Comparison of ENCODE assay signal across 8 cellular contexts in the genomic region with DNA sequence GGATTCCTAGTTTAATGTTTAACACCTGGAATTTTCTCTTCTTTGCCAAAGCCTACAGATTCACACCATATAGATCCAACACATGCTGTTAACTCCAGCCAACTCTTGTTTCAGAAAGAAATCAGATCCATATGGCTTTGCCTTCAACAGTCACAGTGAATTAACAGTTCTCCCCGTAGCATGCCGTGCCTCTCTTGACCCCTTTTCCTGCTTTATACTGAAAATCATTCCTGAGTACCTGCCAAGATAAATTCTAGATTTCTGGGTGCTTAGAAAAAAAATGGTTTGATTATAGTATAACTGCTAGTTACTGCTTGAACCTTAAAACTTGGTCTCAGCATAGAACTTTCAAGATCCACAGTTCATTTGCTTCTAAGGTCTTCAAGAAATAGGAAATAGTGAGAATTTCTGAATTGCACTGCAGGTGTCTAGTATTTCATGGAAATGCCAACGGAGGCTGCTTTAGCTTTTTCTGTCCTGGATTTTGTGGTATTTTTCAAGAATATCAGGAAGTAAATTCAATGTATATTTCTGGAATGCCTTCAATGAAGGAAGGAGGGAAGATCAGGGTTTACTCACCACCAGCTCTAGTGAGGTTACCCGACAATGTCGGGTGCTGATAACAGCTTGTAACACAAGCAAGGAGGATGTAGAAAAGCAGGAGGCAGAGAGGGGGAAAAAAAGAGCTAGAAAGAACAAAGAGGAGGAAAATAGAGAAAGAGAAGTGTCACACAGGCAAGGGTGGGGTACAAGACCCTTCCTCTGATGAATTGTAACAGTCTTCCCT. TPM values are rescaled to one million over a fixed set of nuclear protein-coding genes. Genes with fewer than 3 reads are reported as not detected.
A peak's percentile ranks its signal among the peaks of the same experiment; 100 is the strongest.
DNase-seq lines count a peak whose midpoint lies in the region; ATAC-seq and TF ChIP-seq lines count a peak whose summit lies in the region.

No MANE protein-coding gene starts in this region.

- H2AFZ ChIP-seq in hepatocyte, result no peak overlapping the region

- TF ChIP-seq CTCF in HFF-Myc (IDR thresholded peaks at IDR 0.05; ENCODE audit: low read depth, low read length, missing control alignments), result no peak
- no peak for TF ChIP-seq CTCF in hepatocyte (IDR thresholded peaks at IDR 0.05; ENCODE audit: poor library complexity)

- H3K27ac Mint-ChIP-seq in activated naive CD8-positive, alpha-beta T cell, result no peak overlapping the region
- H3K27ac Mint-ChIP-seq in stimulated activated naive B cell treated with anti-CD40 and anti-IgM and Interleukin-4, amounts not matched to agents 10 μg/mL and 1 μg/mL and 100 μg/mL, for 72 hours, result peak overlapping the region; percentile 77

- no peaks in the 10 kb centered on the region for H3K36me3 Mint-ChIP-seq in activated naive CD8-positive, alpha-beta T cell
- H3K36me3 Mint-ChIP-seq in stimulated activated naive B cell treated with anti-CD40 and anti-IgM and Interleukin-4, amounts not matched to agents 10 μg/mL and 1 μg/mL and 100 μg/mL, for 72 hours, result peaks cover 0 to 4% of the 10 kb centered on the region in 2 donors

- H3K36me3 ChIP-seq in hepatocyte (replicated peaks; ENCODE audit: insufficient read depth, low read depth), result no peaks in the 10 kb centered on the region

- H3K4me1 ChIP-seq in hepatocyte (ENCODE audit: insufficient read depth), result peaks cover 19% of the 10 kb centered on the region

- H3K9me3 ChIP-seq in hepatocyte (ENCODE audit: low read depth), result no peaks in the 10 kb centered on the region

- H3K9me3 Mint-ChIP-seq in activated naive CD8-positive, alpha-beta T cell (ENCODE audit: low read depth), result no peaks in the 10 kb centered on the region
- H3K9me3 Mint-ChIP-seq in stimulated activated naive B cell treated with anti-CD40 and anti-IgM and Interleukin-4, amounts not matched to agents 10 μg/mL and 1 μg/mL and 100 μg/mL, for 72 hours, result no peaks in the 10 kb centered on the region

- H3K27me3 ChIP-seq in hepatocyte, result no peaks in the 10 kb centered on the region

- peaks cover 81% of the 10 kb centered on the region for H3K79me2 ChIP-seq in hepatocyte

- H3K27ac ChIP-seq in hepatocyte, result no peak overlapping the region

- DNase-seq in HFF-Myc (ENCODE audit: extremely low read depth, low read depth) (peak; percentile 73), hepatocyte (ENCODE audit: low spot score) (no peak), activated gamma-delta T cell treated with Interleukin-2 at 50 U/mL for 16 hours (no peak)
- no peak for DNase-seq in stimulated activated naive B cell treated with anti-CD40 and anti-IgM and Interleukin-4, amounts not matched to agents 10 μg/mL and 1 μg/mL and 100 μg/mL, for 72 hours
- DNase-seq in central memory CD4-positive, alpha-beta T cell, result no peak
- DNase-seq in activated naive CD4-positive, alpha-beta T cell treated with Interleukin-2 at 50 U/mL for 16 hours, result no peak

- H3K27me3 Mint-ChIP-seq in activated naive CD8-positive, alpha-beta T cell, result peaks cover 10% of the 10 kb centered on the region
- no peaks in the 10 kb centered on the region for H3K27me3 Mint-ChIP-seq in stimulated activated naive B cell treated with anti-CD40 and anti-IgM and Interleukin-4, amounts not matched to agents 10 μg/mL and 1 μg/mL and 100 μg/mL, for 72 hours

- WGBS in hepatocyte (ENCODE audit: low lambda C conversion rate, missing lambda C conversion rate), result 40% methylated on average over 5 of the region's 5 CpGs

- H3K4me2 ChIP-seq in hepatocyte, result peak overlapping the region; percentile 68

- H3K4me3 Mint-ChIP-seq in activated naive CD8-positive, alpha-beta T cell, result peak overlapping the region; percentile 62
- peak overlapping the region; percentile 53 to 70 for H3K4me3 Mint-ChIP-seq in stimulated activated naive B cell treated with anti-CD40 and anti-IgM and Interleukin-4, amounts not matched to agents 10 μg/mL and 1 μg/mL and 100 μg/mL, for 72 hours

- H4K20me1 ChIP-seq in hepatocyte (ENCODE audit: insufficient read depth, poor library complexity, severe bottlenecking), result peaks cover 16% of the 10 kb centered on the region

- no peak overlapping the region; the same call in 1 of the 2 replicates for H3K4me3 ChIP-seq in HFF-Myc (replicated peaks; ENCODE audit: low read depth, low read length)
- no peak overlapping the region for H3K4me3 ChIP-seq in hepatocyte

- H3K9me2 ChIP-seq in hepatocyte (replicated peaks; ENCODE audit: insufficient read depth), result no peaks in the 10 kb centered on the region

- H3K4me1 Mint-ChIP-seq in activated naive CD8-positive, alpha-beta T cell (ENCODE audit: low read depth), result peaks cover 14% of the 10 kb centered on the region
- peaks cover 12 to 20% of the 10 kb centered on the region in 2 donors for H3K4me1 Mint-ChIP-seq in stimulated activated naive B cell treated with anti-CD40 and anti-IgM and Interleukin-4, amounts not matched to agents 10 μg/mL and 1 μg/mL and 100 μg/mL, for 72 hours

- ATAC-seq in stimulated activated naive B cell treated with anti-CD40 and anti-IgM and Interleukin-4, amounts not matched to agents 10 μg/mL and 1 μg/mL and 100 μg/mL, for 72 hours (replicated peaks), result no peak
- ATAC-seq in GM21619 (IDR thresholded peaks at IDR 0.05; ENCODE audit: unreplicated experiment), result no peak

RNA-seq across cellular contexts. Expression of gene AASS, which starts 6.6 kb away (rescaled TPM):
- 36.2 and 41.9 TPM in 2 replicates for total RNA-seq in hepatocyte
- polyA plus RNA-seq in hepatocyte, result 17.3 and 22.4 TPM in 2 replicates
